Comparison of ENCODE assay signal across 1 cellular context in genomic region chr7:150359918-150360681, GRCh38.
TF ChIP-seq lines count a peak whose summit lies in the region.

No MANE protein-coding gene starts in this region.

TF ChIP-seq in K562, 482 proteins besides CTCF, POLR2A, EP300 and RAD21 (continued from another document and continues in another):
- peak; percentile 95 for TF ChIP-seq THRB (CRISPR knock-in tag; conservative IDR thresholded peaks at IDR 0.05)
- TF ChIP-seq EGR1 (conservative IDR thresholded peaks at IDR 0.05): 0 out of 2 replicates have a peak, but pooled peaks have one; percentile 3
- TF ChIP-seq TOE1 (IDR thresholded peaks at IDR 0.05; ENCODE audit: borderline replicate concordance): peak; percentile 69; the same call in 1 of the 2 replicates
- no peak for TF ChIP-seq TOE1 (CRISPR knock-in tag; IDR thresholded peaks at IDR 0.05; ENCODE audit: borderline replicate concordance, low read depth)
- TF ChIP-seq HBP1 (CRISPR knock-in tag; IDR thresholded peaks at IDR 0.05): peak; percentile 93
- TF ChIP-seq ZNF696 (CRISPR knock-in tag; conservative IDR thresholded peaks at IDR 0.05): no peak
- TF ChIP-seq POU5F1 (IDR thresholded peaks at IDR 0.05; ENCODE audit: borderline replicate concordance, low read depth, low read length, partially characterized antibody): no peak
- TF ChIP-seq SP1 (CRISPR knock-in tag; IDR thresholded peaks at IDR 0.05): peak; percentile 40; the same call in 1 of the 2 replicates
- no peak for TF ChIP-seq TFAM (CRISPR knock-in tag; conservative IDR thresholded peaks at IDR 0.05)
- no peak for TF ChIP-seq CHD7 (IDR thresholded peaks at IDR 0.05; ENCODE audit: low read depth, low read length)
- TF ChIP-seq SMAD4 (CRISPR knock-in tag; conservative IDR thresholded peaks at IDR 0.05): no peak
- TF ChIP-seq FOXK1 (CRISPR knock-in tag; IDR thresholded peaks at IDR 0.05; ENCODE audit: borderline replicate concordance): peak; percentile 72; the same call in 1 of the 2 replicates
- TF ChIP-seq KDM1A (IDR thresholded peaks at IDR 0.05): peak in 1 of 2 experiments; percentile 29; a peak in 1 of 4 replicates
- TF ChIP-seq ARID3A (IDR thresholded peaks at IDR 0.05; ENCODE audit: borderline replicate concordance, low read depth, low read length): no peak
- no peak for TF ChIP-seq FOXK2 (conservative IDR thresholded peaks at IDR 0.05 in 1 of 2, IDR thresholded peaks at IDR 0.05 in 1 of 2; ENCODE audit: low read depth in 2 of 2)
- TF ChIP-seq MYBL2 (IDR thresholded peaks at IDR 0.05; ENCODE audit: low read depth): peak; percentile 36; the same call in 1 of the 2 replicates
- no peak for TF ChIP-seq MYBL2 (CRISPR knock-in tag; IDR thresholded peaks at IDR 0.05; ENCODE audit: borderline replicate concordance)
- peak; percentile 36; the same call in 1 of the 2 replicates for TF ChIP-seq CBFB (CRISPR knock-in tag; IDR thresholded peaks at IDR 0.05)
- TF ChIP-seq ARNT (IDR thresholded peaks at IDR 0.05): peak in 1 of 2 experiments; percentile 26; a peak in 1 of 4 replicates
- TF ChIP-seq BHLHE40 (IDR thresholded peaks at IDR 0.05; ENCODE audit: low read length): 0 out of 2 replicates have a peak, but pooled peaks have one; percentile 12
- peak; percentile 79 for TF ChIP-seq DPF2 (IDR thresholded peaks at IDR 0.05)
- no peak for TF ChIP-seq ZNF77 (CRISPR knock-in tag; IDR thresholded peaks at IDR 0.05)
- TF ChIP-seq PHF20 (IDR thresholded peaks at IDR 0.05; ENCODE audit: partially characterized antibody): peak; percentile 91
- TF ChIP-seq EHMT2 (IDR thresholded peaks at IDR 0.05): peak; percentile 67
- no peak for TF ChIP-seq TBP (optimal IDR thresholded peaks at IDR 0.05; ENCODE audit: low read depth, low read length)
- no peak for TF ChIP-seq ATF6 (CRISPR knock-in tag; IDR thresholded peaks at IDR 0.05)
- peak; percentile 96 for TF ChIP-seq OTX1 (CRISPR knock-in tag; IDR thresholded peaks at IDR 0.05)
- peak; percentile 86 for TF ChIP-seq SMARCA5 (IDR thresholded peaks at IDR 0.05)
- TF ChIP-seq ZBTB2 (IDR thresholded peaks at IDR 0.05): peak; percentile 70; the same call in 1 of the 2 replicates
- peak; percentile 71; the same call in 1 of the 2 replicates for TF ChIP-seq ZNF217 (CRISPR knock-in tag; IDR thresholded peaks at IDR 0.05)
- no peak for TF ChIP-seq CREB5 (CRISPR knock-in tag; IDR thresholded peaks at IDR 0.05)
- TF ChIP-seq ARHGAP35 (IDR thresholded peaks at IDR 0.05; ENCODE audit: partially characterized antibody): peak; percentile 44
- TF ChIP-seq VEZF1 (CRISPR knock-in tag; IDR thresholded peaks at IDR 0.05): no peak
